Comparison of ENCODE assay signal across 11 cellular contexts in the genomic region with DNA sequence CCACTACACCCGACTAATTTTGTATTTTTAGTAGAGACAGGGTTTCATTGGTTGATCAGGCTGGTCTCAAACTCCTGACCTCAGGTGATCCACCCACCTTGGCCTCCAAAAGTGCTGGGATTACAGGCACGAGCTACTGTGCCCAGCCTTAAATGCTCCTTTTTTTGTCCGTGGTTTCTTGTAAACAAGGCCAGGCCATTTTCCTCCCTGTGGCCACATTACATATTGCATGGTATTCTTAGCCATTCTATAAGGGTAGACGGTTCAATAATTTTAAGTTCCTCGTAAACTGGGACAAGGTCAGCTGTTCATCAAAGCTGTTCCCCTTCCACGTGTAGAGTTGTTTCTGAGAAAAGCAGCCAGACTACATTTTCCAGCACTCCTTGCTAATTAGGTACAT. TPM values are rescaled to one million over a fixed set of nuclear protein-coding genes. Genes with fewer than 3 reads are reported as not detected.
DNase-seq lines count a peak whose midpoint lies in the region; ATAC-seq and TF ChIP-seq lines count a peak whose summit lies in the region.
"Had no signal": no experiment of that assay in that cellular context is flagged by ENCODE, and none has a peak within 500 bp of the region (broad histone marks: within the 10 kb centered on the region; RNA-seq: fewer than 3 reads in every experiment).

No MANE protein-coding gene starts in this region.

- no peak for TF ChIP-seq CTCF in CD4-positive, alpha-beta T cell (IDR thresholded peaks at IDR 0.05)
- TF ChIP-seq CTCF in IMR-90 (conservative IDR thresholded peaks at IDR 0.05; ENCODE audit: low read depth, low read length), result peak; percentile 40
- TF ChIP-seq CTCF in brain microvascular endothelial cell (IDR thresholded peaks at IDR 0.05; ENCODE audit: low read depth, low read length, missing control alignments), result peak; percentile 58
- no peak for TF ChIP-seq CTCF in Calu3 (IDR thresholded peaks at IDR 0.05; ENCODE audit: unreplicated experiment)

- H4K8ac ChIP-seq in IMR-90 (ENCODE audit: low read depth in 2 of 2, low read length in 2 of 2), result no peak overlapping the region

- H2BK20ac ChIP-seq in IMR-90 (ENCODE audit: low read depth, low read length), result no peak overlapping the region

- no peak overlapping the region for H3K18ac ChIP-seq in IMR-90 (ENCODE audit: low read depth, low read length)

- H2BK15ac ChIP-seq in IMR-90 (ENCODE audit: low read depth, low read length), result 0 out of 3 replicates have a peak overlapping the region, but pooled peaks have one; percentile 5

- H2AFZ ChIP-seq in IMR-90 (replicated peaks; ENCODE audit: low read length, poor library complexity), result no peak overlapping the region

- H3K9ac ChIP-seq in IMR-90 (ENCODE audit: low read depth, low read length), result no peak overlapping the region

- H3K4me3 ChIP-seq in IMR-90 (ENCODE audit: insufficient read depth, low read depth, low read length), result no peak overlapping the region
- H3K4me3 ChIP-seq in brain microvascular endothelial cell (ENCODE audit: low read depth, low read length), result no peak overlapping the region

- no peak overlapping the region for H3K4ac ChIP-seq in IMR-90 (ENCODE audit: low read depth, low read length)

- in situ Hi-C loops in IMR-90 (cut with MboI; ENCODE audit: low sequenced_read_pairs), result no loop called here
- in situ Hi-C loops in brain microvascular endothelial cell (cut with HindIII; ENCODE audit: low pct_ligation_motif_present, low sequenced_read_pairs), result no loop called here

- H2BK5ac ChIP-seq in IMR-90 (ENCODE audit: low read depth, low read length, poor library complexity, severe bottlenecking), result no peak overlapping the region

- no peak overlapping the region for H2BK120ac ChIP-seq in IMR-90 (ENCODE audit: low read depth, low read length)

- no peak overlapping the region for H3K27ac Mint-ChIP-seq in CD4-positive, alpha-beta T cell
- no peak overlapping the region for H3K27ac Mint-ChIP-seq in natural killer cell treated with Interleukin-12 subunit alpha and Interleukin-12 subunit beta and Interleukin-15 and Interleukin-18, amount 100 ng/mL, for 72 hours
- no peak overlapping the region for H3K27ac Mint-ChIP-seq in Calu3 (ENCODE audit: unreplicated experiment)
- H3K27ac Mint-ChIP-seq in activated T-helper 17 cell treated with anti-CD3 and anti-CD28 coated beads, Interleukin-2, amount 50 U/mL, for 72 hours, result no peak overlapping the region

- H3K56ac ChIP-seq in IMR-90 (ENCODE audit: extremely low read depth, insufficient read depth, low read length), result no peak overlapping the region

- H3K4me1 ChIP-seq in IMR-90 (ENCODE audit: control insufficient read depth, insufficient read depth, low read length), result peaks cover 5% of the 10 kb centered on the region

- H3K36me3 Mint-ChIP-seq in CD4-positive, alpha-beta T cell (ENCODE audit: low read depth), result no peaks in the 10 kb centered on the region
- H3K36me3 Mint-ChIP-seq in natural killer cell treated with Interleukin-12 subunit alpha and Interleukin-12 subunit beta and Interleukin-15 and Interleukin-18, amount 100 ng/mL, for 72 hours, result no peaks in the 10 kb centered on the region
- H3K36me3 Mint-ChIP-seq in Calu3 (ENCODE audit: insufficient read depth, unreplicated experiment), result peaks cover 7% of the 10 kb centered on the region
- H3K36me3 Mint-ChIP-seq in activated T-cell treated with anti-CD3 and anti-CD28 coated beads, Interleukin-2, amount 50 U/mL, for 4 hours (ENCODE audit: insufficient read depth), result no peaks in the 10 kb centered on the region
- no peaks in the 10 kb centered on the region for H3K36me3 Mint-ChIP-seq in activated T-helper 17 cell treated with anti-CD3 and anti-CD28 coated beads, Interleukin-2, amount 50 U/mL, for 72 hours (ENCODE audit: low read depth)

- H3K4me3 Mint-ChIP-seq in CD4-positive, alpha-beta T cell, result peak overlapping the region; percentile 22
- peak overlapping the region; percentile 58 for H3K4me3 Mint-ChIP-seq in natural killer cell treated with Interleukin-12 subunit alpha and Interleukin-12 subunit beta and Interleukin-15 and Interleukin-18, amount 100 ng/mL, for 72 hours
- no peak overlapping the region for H3K4me3 Mint-ChIP-seq in Calu3 (ENCODE audit: low read depth, unreplicated experiment)
- no peak overlapping the region for H3K4me3 Mint-ChIP-seq in activated T-cell treated with anti-CD3 and anti-CD28 coated beads, Interleukin-2, amount 50 U/mL, for 4 hours
- no peak overlapping the region for H3K4me3 Mint-ChIP-seq in activated T-helper 17 cell treated with anti-CD3 and anti-CD28 coated beads, Interleukin-2, amount 50 U/mL, for 72 hours

- no peak overlapping the region; the same call in 1 of the 2 replicates for H4K91ac ChIP-seq in IMR-90 (ENCODE audit: insufficient read depth, low read depth, low read length)

- no peak overlapping the region for H4K5ac ChIP-seq in IMR-90 (ENCODE audit: low read depth, low read length)

- no peaks in the 10 kb centered on the region for H3K36me3 ChIP-seq in IMR-90 (ENCODE audit: control insufficient read depth, insufficient read depth, low read length)
- H3K36me3 ChIP-seq in brain microvascular endothelial cell (replicated peaks), result no peaks in the 10 kb centered on the region
- H3K36me3 ChIP-seq: neutrophil, stomach had no signal

- CTCF ChIA-PET in CD4-positive, alpha-beta T cell (lab: Charles Lee), result interaction anchor here (0.9 to 2.2 kb wide), 3 partner anchors 10 to 80 kb away, joined by 3 to 6 read pairs (median 5); partner anchors contain the start of gene LUZP1
- CTCF ChIA-PET in IMR-90 (lab: Yijun Ruan, JAX) (interaction anchor here (0.6 kb wide), 1 partner anchor 1746 kb away, joined by 5 read pairs; no protein-coding TSS in a partner anchor), Calu3 (lab: Charles Lee) (no interaction called here)

- no peak for DNase-seq in CD4-positive, alpha-beta T cell
- DNase-seq in IMR-90, result peak; percentile 38
- peak; percentile 54 for DNase-seq in brain microvascular endothelial cell
- DNase-seq in natural killer cell treated with Interleukin-12 subunit alpha and Interleukin-12 subunit beta and Interleukin-15 and Interleukin-18, amount 100 ng/mL, for 72 hours (ENCODE audit: low spot score), result no peak
- no peak for DNase-seq in Calu3
- DNase-seq in Ammon's horn (ENCODE audit: low spot score), result no peak
- DNase-seq in activated T-cell treated with anti-CD3 and anti-CD28 coated beads, Interleukin-2, amount 50 U/mL, for 4 hours, result no peak
- DNase-seq: stomach had no signal

- no peaks in the 10 kb centered on the region for H3K9me3 ChIP-seq in CD4-positive, alpha-beta T cell (ENCODE audit: control insufficient read depth, low read length)
- H3K9me3 ChIP-seq in IMR-90 (ENCODE audit: control insufficient read depth, insufficient read depth, low read length), result no peaks in the 10 kb centered on the region
- H3K9me3 ChIP-seq: neutrophil, stomach had no signal

- POLR2A ChIA-PET in CD4-positive, alpha-beta T cell (lab: Charles Lee), result interaction anchor here (1.3 kb wide), 1 partner anchor 189 kb away, joined by 4 read pairs; no protein-coding TSS in a partner anchor
- POLR2A ChIA-PET in IMR-90 (lab: Charles Lee; ENCODE audit: unreplicated experiment), result no interaction called here

- H3K4me2 ChIP-seq in IMR-90 (ENCODE audit: low read depth, low read length), result no peak overlapping the region

- intact Hi-C loops in CD4-positive, alpha-beta T cell (cut with DNase I, micrococcal nuclease), result no loop called here
- intact Hi-C loops in IMR-90 (cut with micrococcal nuclease) (no loop called here), Calu3 (cut with micrococcal nuclease; ENCODE audit: unreplicated experiment) (loop anchor here (2.0 kb wide), 1 partner anchor 78 kb away; no protein-coding TSS in a partner anchor)

- dilution Hi-C loops in IMR-90 (cut with HindIII; ENCODE audit: low sequenced_read_pairs, unreplicated experiment), result no loop called here

- TF ChIP-seq POLR2A in IMR-90 (IDR thresholded peaks at IDR 0.05; ENCODE audit: low read depth, low read length), result no peak

- H3K9me1 ChIP-seq in IMR-90 (ENCODE audit: insufficient read depth, low read length), result peaks cover 5% of the 10 kb centered on the region; the same call in 1 of the 2 replicates

- H3K79me1 ChIP-seq in IMR-90 (ENCODE audit: low read depth in 1 of 2, low read length in 2 of 2), result peaks cover 8 to 15% of the 10 kb centered on the region in 2 experiments; a peak in 3 of 4 replicates

- H3K27me3 Mint-ChIP-seq in CD4-positive, alpha-beta T cell, result peaks cover 36% of the 10 kb centered on the region
- H3K27me3 Mint-ChIP-seq in natural killer cell treated with Interleukin-12 subunit alpha and Interleukin-12 subunit beta and Interleukin-15 and Interleukin-18, amount 100 ng/mL, for 72 hours, result no peaks in the 10 kb centered on the region
- no peaks in the 10 kb centered on the region for H3K27me3 Mint-ChIP-seq in Calu3 (ENCODE audit: unreplicated experiment)
- H3K27me3 Mint-ChIP-seq in activated T-cell treated with anti-CD3 and anti-CD28 coated beads, Interleukin-2, amount 50 U/mL, for 4 hours (ENCODE audit: low read depth), result peaks cover 5% of the 10 kb centered on the region
- H3K27me3 Mint-ChIP-seq in activated T-helper 17 cell treated with anti-CD3 and anti-CD28 coated beads, Interleukin-2, amount 50 U/mL, for 72 hours, result peaks cover 4% of the 10 kb centered on the region

- no peak overlapping the region for H3K14ac ChIP-seq in IMR-90 (replicated peaks; ENCODE audit: low read depth, low read length)

- no peak overlapping the region for H3K27ac ChIP-seq in CD4-positive, alpha-beta T cell (ENCODE audit: low read depth, low read length)
- no peak overlapping the region for H3K27ac ChIP-seq in IMR-90 (ENCODE audit: insufficient read depth, low read length)
- H3K27ac ChIP-seq in brain microvascular endothelial cell, result no peak overlapping the region
- H3K27ac ChIP-seq: neutrophil had no signal

- no TSS peak for BruUV-seq in IMR-90 (replicated peaks; lab: Mats Ljungman, UMichigan)
- no TSS peak for BruUV-seq in Calu3 (replicated peaks; lab: Mats Ljungman, UMichigan)

- no peak for ATAC-seq in CD4-positive, alpha-beta T cell (ENCODE audit: poor library complexity)
- ATAC-seq in IMR-90 (ENCODE audit: low read depth), result no peak
- ATAC-seq in natural killer cell treated with Interleukin-12 subunit alpha and Interleukin-12 subunit beta and Interleukin-15 and Interleukin-18, amount 100 ng/mL, for 72 hours, result no peak
- ATAC-seq in activated T-cell treated with anti-CD3 and anti-CD28 coated beads, Interleukin-2, amount 50 U/mL, for 4 hours, result no peak
- no peak for ATAC-seq in activated T-helper 17 cell treated with anti-CD3 and anti-CD28 coated beads, Interleukin-2, amount 50 U/mL, for 72 hours (replicated peaks)

- TF ChIP-seq RAD21 in IMR-90 (IDR thresholded peaks at IDR 0.05; ENCODE audit: low read length), result peak; percentile 41; the same call in 1 of the 2 replicates

- H2AK5ac ChIP-seq in IMR-90 (ENCODE audit: low read depth, low read length), result peak overlapping the region; percentile 23

- no peaks in the 10 kb centered on the region for H3K9me3 Mint-ChIP-seq in CD4-positive, alpha-beta T cell
- H3K9me3 Mint-ChIP-seq in natural killer cell treated with Interleukin-12 subunit alpha and Interleukin-12 subunit beta and Interleukin-15 and Interleukin-18, amount 100 ng/mL, for 72 hours, result no peaks in the 10 kb centered on the region
- H3K9me3 Mint-ChIP-seq in Calu3 (ENCODE audit: low read depth, unreplicated experiment), result no peaks in the 10 kb centered on the region
- no peaks in the 10 kb centered on the region for H3K9me3 Mint-ChIP-seq in activated T-cell treated with anti-CD3 and anti-CD28 coated beads, Interleukin-2, amount 50 U/mL, for 4 hours
- H3K9me3 Mint-ChIP-seq in activated T-helper 17 cell treated with anti-CD3 and anti-CD28 coated beads, Interleukin-2, amount 50 U/mL, for 72 hours, result no peaks in the 10 kb centered on the region

- H3K4me1 Mint-ChIP-seq in CD4-positive, alpha-beta T cell (ENCODE audit: low read depth), result peaks cover 1% of the 10 kb centered on the region
- H3K4me1 Mint-ChIP-seq in natural killer cell treated with Interleukin-12 subunit alpha and Interleukin-12 subunit beta and Interleukin-15 and Interleukin-18, amount 100 ng/mL, for 72 hours (ENCODE audit: low read depth in 2 of 2), result peaks cover 13 to 25% of the 10 kb centered on the region in 2 donors
- no peaks in the 10 kb centered on the region for H3K4me1 Mint-ChIP-seq in Calu3 (ENCODE audit: low read depth, unreplicated experiment)
- H3K4me1 Mint-ChIP-seq in activated T-cell treated with anti-CD3 and anti-CD28 coated beads, Interleukin-2, amount 50 U/mL, for 4 hours (ENCODE audit: low read depth), result peaks cover 10% of the 10 kb centered on the region
- H3K4me1 Mint-ChIP-seq in activated T-helper 17 cell treated with anti-CD3 and anti-CD28 coated beads, Interleukin-2, amount 50 U/mL, for 72 hours, result peaks cover 7% of the 10 kb centered on the region

- no peaks in the 10 kb centered on the region for H4K20me1 ChIP-seq in IMR-90 (ENCODE audit: insufficient read depth, low read length)

- H3K27me3 ChIP-seq in CD4-positive, alpha-beta T cell (ENCODE audit: control insufficient read depth, insufficient read depth, low read length), result no peaks in the 10 kb centered on the region
- H3K27me3 ChIP-seq in IMR-90 (ENCODE audit: control insufficient read depth, insufficient read depth, low read length) (no peaks in the 10 kb centered on the region), brain microvascular endothelial cell (replicated peaks) (no peaks in the 10 kb centered on the region)
- H3K27me3 ChIP-seq: stomach had no signal

- no peak overlapping the region for H2AK9ac ChIP-seq in IMR-90 (replicated peaks; ENCODE audit: low read depth, low read length, poor library complexity)

- H3K23ac ChIP-seq in IMR-90 (ENCODE audit: low read depth, low read length), result peak overlapping the region; percentile 13; the same call in 1 of the 2 replicates

- 100% methylated on average over 1 of the region's 6 CpGs; no CpG with 5 or more reads in 1 of the 2 experiments for WGBS in IMR-90 (ENCODE audit: extremely low coverage in 2 of 2, insufficient read length in 1 of 2), 2 experiments

RNA-seq across cellular contexts. Expression of gene LUZP1, which starts 10.3 kb away (rescaled TPM):
- total RNA-seq in CD4-positive, alpha-beta T cell, result 10 to 100 TPM; 20.1 to 23.7 TPM
- total RNA-seq in IMR-90 (2012; rRNA removed), result 31.7 and 36.1 TPM in 2 replicates
- polyA plus RNA-seq in IMR-90 (2012; rRNA removed), result 12.9 and 13.1 TPM in 2 replicates
- polyA plus RNA-seq in IMR-90 (2012; cell fraction: cytosol; rRNA removed), result 5.5 and 5.7 TPM in 2 replicates
- 6.7 and 17.7 TPM in 2 replicates for polyA plus RNA-seq in IMR-90 (2012; cell fraction: nucleus; rRNA removed; ENCODE audit: low replicate concordance)
- total RNA-seq in natural killer cell treated with Interleukin-12 subunit alpha and Interleukin-12 subunit beta and Interleukin-15 and Interleukin-18, amount 100 ng/mL, for 72 hours, result 10 to 100 TPM; 42.7 to 43.1 TPM
- total RNA-seq in Calu3 (2022), result 17.4 and 19.2 TPM in 2 replicates
- total RNA-seq in activated T-cell treated with anti-CD3 and anti-CD28 coated beads, Interleukin-2, amount 50 U/mL, for 4 hours, result 10 to 100 TPM; 19.7 to 20.7 (median 20.1) TPM
- total RNA-seq in activated T-helper 17 cell treated with anti-CD3 and anti-CD28 coated beads, Interleukin-2, amount 50 U/mL, for 72 hours, result 10 to 100 TPM; 14.8 to 22.0 TPM

RNA-seq across cellular contexts. Expression of gene HTR1D, which starts 38.4 kb away (rescaled TPM):
- not detected for total RNA-seq in CD4-positive, alpha-beta T cell
- total RNA-seq in IMR-90 (2012; rRNA removed), result under 0.01 and 0.18 TPM in 2 replicates
- polyA plus RNA-seq in IMR-90 (2012; rRNA removed), result 0.03 and 0.06 TPM in 2 replicates
- polyA plus RNA-seq in IMR-90 (2012; cell fraction: cytosol; rRNA removed), result 0.04 TPM in 1 of 2 replicates, not detected in the other
- polyA plus RNA-seq in IMR-90 (2012; cell fraction: nucleus; rRNA removed; ENCODE audit: low replicate concordance), result 0.10 and 0.13 TPM in 2 replicates
- not detected for total RNA-seq in natural killer cell treated with Interleukin-12 subunit alpha and Interleukin-12 subunit beta and Interleukin-15 and Interleukin-18, amount 100 ng/mL, for 72 hours
- 1.1 and 1.7 TPM in 2 replicates for total RNA-seq in Calu3 (2022)
- total RNA-seq in activated T-cell treated with anti-CD3 and anti-CD28 coated beads, Interleukin-2, amount 50 U/mL, for 4 hours, result not detected
- not detected for total RNA-seq in activated T-helper 17 cell treated with anti-CD3 and anti-CD28 coated beads, Interleukin-2, amount 50 U/mL, for 72 hours
- total RNA-seq: cerebellum had no signal

Comparison
In these comparisons a context has a peak if more than half of its experiments do, and no peak if none do; other contexts are left out.
1. DNase-seq: peak in IMR-90 (single experiment) and brain microvascular endothelial cell (single experiment); none in CD4-positive, alpha-beta T cell (0 of 10), natural killer cell treated with Interleukin-12 subunit alpha and Interleukin-12 subunit beta and Interleukin-15 and Interleukin-18, amount 100 ng/mL, for 72 hours (single experiment), Calu3 (single experiment), Ammon's horn (single experiment) and activated T-cell treated with anti-CD3 and anti-CD28 coated beads, Interleukin-2, amount 50 U/mL, for 4 hours (single experiment).
2. H3K4me3 Mint-ChIP-seq: peak in CD4-positive, alpha-beta T cell (single experiment) and natural killer cell treated with Interleukin-12 subunit alpha and Interleukin-12 subunit beta and Interleukin-15 and Interleukin-18, amount 100 ng/mL, for 72 hours (single experiment); none in Calu3 (single experiment), activated T-cell treated with anti-CD3 and anti-CD28 coated beads, Interleukin-2, amount 50 U/mL, for 4 hours (single experiment) and activated T-helper 17 cell treated with anti-CD3 and anti-CD28 coated beads, Interleukin-2, amount 50 U/mL, for 72 hours (single experiment).
3. CTCF ChIP-seq: peak in IMR-90 (single experiment) and brain microvascular endothelial cell (single experiment); none in CD4-positive, alpha-beta T cell (single experiment) and Calu3 (single experiment).